26 cellular contexts compared by ENCODE assay signal in the genomic region with DNA sequence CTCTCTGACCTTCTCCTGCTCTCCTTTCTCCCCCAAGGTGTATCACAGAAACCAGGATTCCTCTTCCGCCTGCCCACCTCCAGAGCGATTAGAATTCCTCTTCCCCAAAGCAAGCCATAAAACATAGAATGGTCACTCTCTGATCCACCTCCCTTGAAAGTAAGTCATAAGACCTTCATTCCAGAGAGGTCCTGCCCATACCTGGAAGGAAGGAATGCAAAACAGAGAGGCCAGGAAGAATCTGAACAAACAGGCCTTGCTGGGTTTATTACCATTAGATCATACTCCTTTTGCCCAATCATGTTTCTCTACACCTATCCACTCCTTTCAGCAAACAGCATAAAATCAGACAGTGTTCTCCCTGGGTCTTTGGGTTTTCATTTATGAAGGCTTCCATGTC. TPM values are rescaled to one million over a fixed set of nuclear protein-coding genes. Genes with fewer than 3 reads are reported as not detected.
DNase-seq lines count a peak whose midpoint lies in the region; ATAC-seq, FAIRE-seq and TF ChIP-seq lines count a peak whose summit lies in the region.
"Had no signal": no experiment of that assay in that cellular context is flagged by ENCODE, and none has a peak within 500 bp of the region (broad histone marks: within the 10 kb centered on the region; RNA-seq: fewer than 3 reads in every experiment).

No MANE protein-coding gene starts in this region.

- peaks cover 8% of the 10 kb centered on the region; the same call in 1 of the 2 replicates for H3K36me3 ChIP-seq in RWPE2 (ENCODE audit: low read depth)
- H3K36me3 ChIP-seq: colonic mucosa, right lobe of liver had no signal

- no peaks in the 10 kb centered on the region for H3K9me3 Mint-ChIP-seq in activated CD8-positive, alpha-beta T cell treated with anti-CD3 and anti-CD28 coated beads, Interleukin-2, amount 10 ng/mL, durations not matched to agents 7 days and 5 days (ENCODE audit: insufficient read depth)
- H3K9me3 Mint-ChIP-seq: memory B cell had no signal

- H3K27ac Mint-ChIP-seq in activated CD8-positive, alpha-beta T cell treated with anti-CD3 and anti-CD28 coated beads, Interleukin-2, amount 10 ng/mL, durations not matched to agents 7 days and 5 days: no peak overlapping the region
- H3K27ac Mint-ChIP-seq: memory B cell had no signal

- no peaks in the 10 kb centered on the region for H3K9me3 ChIP-seq in RWPE2 (ENCODE audit: severe bottlenecking)
- H3K9me3 ChIP-seq: colonic mucosa, MG63, Peyer's patch, right lobe of liver had no signal

- no peak for TF ChIP-seq CTCF in RWPE2 (IDR thresholded peaks at IDR 0.05; ENCODE audit: poor library complexity, severe bottlenecking)
- TF ChIP-seq CTCF in omental fat pad (IDR thresholded peaks at IDR 0.05): no peak

- no peaks in the 10 kb centered on the region for H3K36me3 Mint-ChIP-seq in activated CD8-positive, alpha-beta T cell treated with anti-CD3 and anti-CD28 coated beads, Interleukin-2, amount 10 ng/mL, durations not matched to agents 7 days and 5 days (ENCODE audit: low read depth)

- H3K27me3 ChIP-seq in RWPE2 (ENCODE audit: insufficient read depth, poor library complexity, severe bottlenecking): no peaks in the 10 kb centered on the region
- H3K27me3 ChIP-seq: colonic mucosa, heart left ventricle, MG63, Peyer's patch, right lobe of liver had no signal

- CTCF ChIA-PET in activated CD8-positive, alpha-beta T cell treated with anti-CD3 and anti-CD28 coated beads, Interleukin-2, amount 10 ng/mL, durations not matched to agents 7 days and 5 days (lab: Charles Lee): no interaction called here

- H3K27ac ChIP-seq in RWPE2 (ENCODE audit: poor library complexity, severe bottlenecking): no peak overlapping the region
- H3K27ac ChIP-seq: colonic mucosa, heart left ventricle, Peyer's patch, right lobe of liver had no signal

- DNase-seq in HPDE6-E6E7 (ENCODE audit: extremely low spot score): peak; percentile 17
- no peak for DNase-seq in RWPE2 (ENCODE audit: low spot score)
- peak; percentile 31 for DNase-seq in iPS-NIHi11 (ENCODE audit: low spot score)
- DNase-seq in renal cortical epithelial cell (ENCODE audit: low read depth): peak; percentile 65
- DNase-seq in activated CD8-positive, alpha-beta T cell treated with anti-CD3 and anti-CD28 coated beads, Interleukin-2, amount 10 ng/mL, durations not matched to agents 7 days and 5 days: no peak
- DNase-seq in RCC 7860 (ENCODE audit: low spot score): no peak
- DNase-seq in omental fat pad (ENCODE audit: low spot score): no peak
- DNase-seq: activated CD4-positive, alpha-beta T cell treated with anti-CD3 and anti-CD28 coated beads, Interleukin-2, amount 50 U/mL, for 48 hours; activated CD4-positive, CD25-positive, alpha-beta regulatory T cell; activated gamma-delta T cell treated with Interleukin-2 at 50 U/mL for 16 hours; C1 segment of cervical spinal cord; colonic mucosa; EL; heart left ventricle; kidney; MG63; naive B cell; NCI-H1436; NCI-H510A treated with DMSO at 0.1 percent for 48 hours; NK-92 treated with Interleukin-12 subunit alpha and Interleukin-12 subunit beta, amount 100 ng/mL, for 24 hours; Peyer's patch; right lobe of liver; T1000 had no signal

- no peak overlapping the region for H3K4me3 ChIP-seq in RWPE2 (ENCODE audit: severe bottlenecking)
- H3K4me3 ChIP-seq: colonic mucosa, heart left ventricle, MG63, Peyer's patch, right lobe of liver had no signal

- H3K4me1 Mint-ChIP-seq in activated CD8-positive, alpha-beta T cell treated with anti-CD3 and anti-CD28 coated beads, Interleukin-2, amount 10 ng/mL, durations not matched to agents 7 days and 5 days (ENCODE audit: low read depth): no peaks in the 10 kb centered on the region
- H3K4me1 Mint-ChIP-seq: memory B cell, naive B cell had no signal

- POLR2A ChIA-PET in activated CD8-positive, alpha-beta T cell treated with anti-CD3 and anti-CD28 coated beads, Interleukin-2, amount 10 ng/mL, durations not matched to agents 7 days and 5 days (lab: Charles Lee): no interaction called here

- H3K4me1 ChIP-seq in RWPE2 (ENCODE audit: insufficient read depth, poor library complexity, severe bottlenecking): peaks cover 4% of the 10 kb centered on the region
- H3K4me1 ChIP-seq: colonic mucosa, Peyer's patch, right lobe of liver had no signal

- peak; percentile 71; the same call in 2 of the 3 replicates for ATAC-seq in RWPE2 (ENCODE audit: low read depth)
- no peak for ATAC-seq in HG02840 (IDR thresholded peaks at IDR 0.05; ENCODE audit: low FRiP score, unreplicated experiment)
- no peak for ATAC-seq in activated CD8-positive, alpha-beta T cell treated with anti-CD3 and anti-CD28 coated beads, Interleukin-2, amount 10 ng/mL, durations not matched to agents 7 days and 5 days
- ATAC-seq in omental fat pad (ENCODE audit: low FRiP score): no peak
- ATAC-seq: heart left ventricle, right lobe of liver had no signal

- H3K4me3 Mint-ChIP-seq in activated CD8-positive, alpha-beta T cell treated with anti-CD3 and anti-CD28 coated beads, Interleukin-2, amount 10 ng/mL, durations not matched to agents 7 days and 5 days: no peak overlapping the region
- H3K4me3 Mint-ChIP-seq: memory B cell, naive B cell had no signal

- FAIRE-seq in RCC 7860 (lab: Jason Lieb, UNC): no peak
- FAIRE-seq: endometrium, kidney had no signal

- H3K27me3 Mint-ChIP-seq in activated CD8-positive, alpha-beta T cell treated with anti-CD3 and anti-CD28 coated beads, Interleukin-2, amount 10 ng/mL, durations not matched to agents 7 days and 5 days (ENCODE audit: low read depth): no peaks in the 10 kb centered on the region
- H3K27me3 Mint-ChIP-seq: memory B cell, naive B cell had no signal

RNA-seq across cellular contexts. Expression of a gene that starts 21.0 kb away (rescaled TPM):
- total RNA-seq in renal cortical epithelial cell (1.4 and 1.9 TPM in 2 replicates), omental fat pad (1 to 10 TPM in 1 of 4 donors, under 1 TPM in 1, not detected in 2; 0.63 to 1.0 TPM)
- 1 to 10 TPM in 1 of 2 experiments, under 1 TPM in 1; 0.53 to 1.2 TPM for total RNA-seq in activated CD8-positive, alpha-beta T cell treated with anti-CD3 and anti-CD28 coated beads, Interleukin-2, amount 10 ng/mL, durations not matched to agents 7 days and 5 days
- total RNA-seq: Peyer's patch had no signal

RNA-seq across cellular contexts. Expression of a gene that starts 25.4 kb away (rescaled TPM):
- total RNA-seq in renal cortical epithelial cell (33.2 and 50.5 TPM in 2 replicates), omental fat pad (10 to 100 TPM; 42.2 to 95.8 (median 46.0) TPM)
- total RNA-seq in activated CD8-positive, alpha-beta T cell treated with anti-CD3 and anti-CD28 coated beads, Interleukin-2, amount 10 ng/mL, durations not matched to agents 7 days and 5 days: 10 to 100 TPM; 83.0 to 87.6 TPM

Comparison
In these comparisons a context has a peak if more than half of its experiments do, and no peak if none do; other contexts are left out.
1. DNase-seq: peak in HPDE6-E6E7 (single experiment), iPS-NIHi11 (single experiment) and renal cortical epithelial cell (single experiment); none in RWPE2 (single experiment), activated CD8-positive, alpha-beta T cell treated with anti-CD3 and anti-CD28 coated beads, Interleukin-2, amount 10 ng/mL, durations not matched to agents 7 days and 5 days (single experiment), RCC 7860 (single experiment) and omental fat pad (single experiment).